ENCODE assay signal across 2 cellular contexts in the genomic region with DNA sequence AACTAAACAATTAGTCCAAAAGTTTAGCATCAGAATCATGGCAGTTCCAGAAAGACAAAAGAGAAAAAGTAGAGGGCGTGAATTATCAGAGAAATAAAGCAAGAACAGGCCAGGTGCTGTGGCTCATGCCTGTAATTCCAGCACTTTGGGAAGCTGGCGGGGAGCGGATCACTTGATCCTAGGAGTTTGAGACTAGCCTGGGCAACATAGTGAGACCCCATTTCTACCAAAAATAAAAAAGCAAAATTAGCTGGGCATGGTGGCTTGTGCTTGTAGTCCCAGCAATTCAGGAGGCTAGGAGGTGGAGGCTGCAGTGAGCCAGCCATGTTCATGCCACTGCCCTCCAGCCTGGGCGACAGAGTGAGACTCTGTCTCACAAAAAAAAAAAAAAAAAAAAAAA.
TF ChIP-seq lines count a peak whose summit lies in the region.

No MANE protein-coding gene starts in this region.

TF ChIP-seq in HepG2, 621 proteins besides CTCF, POLR2A, EP300 and RAD21:
- no peak for TF ChIP-seq ATF1 (CRISPR knock-in tag; IDR thresholded peaks at IDR 0.05)
- 0 out of 2 replicates have a peak, but pooled peaks have one; percentile 8 for TF ChIP-seq ZNF121 (CRISPR knock-in tag; IDR thresholded peaks at IDR 0.05)

TF ChIP-seq in WTC11, 78 proteins besides CTCF, POLR2A, EP300 and RAD21:
- TF ChIP-seq ZNF121 (CRISPR knock-in tag; IDR thresholded peaks at IDR 0.05) (peak; percentile 64), SMAD4 (CRISPR knock-in tag; IDR thresholded peaks at IDR 0.05) (no peak), CREM (CRISPR knock-in tag; IDR thresholded peaks at IDR 0.05) (no peak), RELA (CRISPR knock-in tag; IDR thresholded peaks at IDR 0.05; ENCODE audit: borderline replicate concordance) (no peak)
